Comparison of ENCODE assay signal across 25 cellular contexts in the genomic region with DNA sequence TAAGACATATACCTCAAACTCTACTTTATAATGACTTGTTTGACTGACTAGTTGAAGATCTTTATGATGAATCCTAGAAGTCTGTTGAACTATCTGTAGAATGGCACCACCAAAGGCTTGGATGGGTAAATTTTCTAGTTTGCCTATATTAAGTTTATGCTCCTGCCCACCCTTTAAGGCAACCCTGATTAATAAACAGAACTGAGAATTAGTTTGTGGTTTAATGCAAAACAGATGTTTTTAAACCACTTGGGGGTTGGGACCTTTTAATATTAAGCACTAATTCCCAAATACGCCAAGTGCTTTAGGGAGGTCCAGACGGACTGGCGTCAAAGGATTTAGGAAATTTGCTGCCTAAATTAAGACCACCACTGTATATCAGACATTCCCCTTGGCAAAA. TPM values are rescaled to one million over a fixed set of nuclear protein-coding genes. Genes with fewer than 3 reads are reported as not detected.
A peak's percentile ranks its signal among the peaks of the same experiment; 100 is the strongest.
DNase-seq lines count a peak whose midpoint lies in the region; ATAC-seq, FAIRE-seq and TF ChIP-seq lines count a peak whose summit lies in the region.
"Had no signal": no experiment of that assay in that cellular context is flagged by ENCODE, and none has a peak within 500 bp of the region (broad histone marks: within the 10 kb centered on the region; RNA-seq: fewer than 3 reads in every experiment).

No MANE protein-coding gene starts in this region.

- H3K4me1 Mint-ChIP-seq in T-helper 17 cell (peaks cover 11% of the 10 kb centered on the region), memory B cell (peaks cover 7% of the 10 kb centered on the region)

- H3K27me3 Mint-ChIP-seq in T-helper 17 cell (no peaks in the 10 kb centered on the region), memory B cell (no peaks in the 10 kb centered on the region)
- H3K27me3 Mint-ChIP-seq: CD4-positive, alpha-beta T cell; CD8-positive, alpha-beta memory T cell had no signal

- TF ChIP-seq CTCF in dorsolateral prefrontal cortex (IDR thresholded peaks at IDR 0.05 in 54 of 56, conservative IDR thresholded peaks at IDR 0.05 in 2 of 56; ENCODE audit: low read depth in 1 of 56, partially characterized antibody in 56 of 56) = no peak

- H3K36me3 Mint-ChIP-seq in T-helper 17 cell (ENCODE audit: low read depth) (peaks cover 3% of the 10 kb centered on the region), memory B cell (peaks cover 8% of the 10 kb centered on the region)

- H3K27ac ChIP-seq in angular gyrus (ENCODE audit: low read depth, low read length) = peak overlapping the region; percentile 9
- H3K27ac ChIP-seq in dorsolateral prefrontal cortex = peak overlapping the region in 19 of 59 donors; percentile 3 to 99 (median 36)
- H3K27ac ChIP-seq: A549; BLaER1 treated with 17β-estradiol and CSF1 and Interleukin-3, amounts not matched to agents 10 nM and 100 nM had no signal

- no peak for ATAC-seq in T-helper 17 cell
- peak; percentile 74 for ATAC-seq in memory B cell (ENCODE audit: low read depth)
- ATAC-seq: A549, GM23338, HCT116 had no signal

- peak overlapping the region; percentile 41 for H3K27ac Mint-ChIP-seq in T-helper 17 cell
- no peak overlapping the region for H3K27ac Mint-ChIP-seq in memory B cell
- H3K27ac Mint-ChIP-seq: GM23338, H9 had no signal

- H3K4me3 Mint-ChIP-seq in T-helper 17 cell (no peak overlapping the region), memory B cell (no peak overlapping the region)
- H3K4me3 Mint-ChIP-seq: CD14-positive monocyte; CD4-positive, alpha-beta T cell; CD8-positive, alpha-beta memory T cell; GM23338; H9 had no signal

- no peak for TF ChIP-seq POLR2A in GM12891 (IDR thresholded peaks at IDR 0.05; ENCODE audit: low read depth, low read length)
- no peak for TF ChIP-seq POLR2A in erythroblast (IDR thresholded peaks at IDR 0.05; ENCODE audit: low read length)

- intact Hi-C loops in dorsolateral prefrontal cortex (cut with DNase I) = loop anchor here in 1 of 2 donors (5.0 kb wide), 1 partner anchor 402 kb away; no protein-coding TSS in a partner anchor

- no peaks in the 10 kb centered on the region for H3K9me3 Mint-ChIP-seq in memory B cell
- H3K9me3 Mint-ChIP-seq: CD14-positive monocyte; CD4-positive, alpha-beta T cell; CD8-positive, alpha-beta memory T cell; GM23338; H9 had no signal

- no peak for FAIRE-seq in GM12891 (lab: Jason Lieb, UNC)
- no peak for FAIRE-seq in urothelium cell line (lab: Jason Lieb, UNC)
- FAIRE-seq: A549, D721Med had no signal

- H3K9me3 ChIP-seq in T-helper 17 cell (ENCODE audit: control insufficient read depth, low read length, poor library complexity, severe bottlenecking) = no peaks in the 10 kb centered on the region
- H3K9me3 ChIP-seq: A549; BE2C; BLaER1 treated with 17β-estradiol and CSF1 and Interleukin-3, amounts not matched to agents 10 nM and 100 nM had no signal

- H3K27me3 ChIP-seq in dorsolateral prefrontal cortex = no peaks in the 10 kb centered on the region
- H3K27me3 ChIP-seq: BE2C; BLaER1 treated with 17β-estradiol and CSF1 and Interleukin-3, amounts not matched to agents 10 nM and 100 nM had no signal

- H3K4me3 ChIP-seq in dorsolateral prefrontal cortex = no peak overlapping the region
- H3K4me3 ChIP-seq: A549; BLaER1 treated with 17β-estradiol and CSF1 and Interleukin-3, amounts not matched to agents 10 nM and 100 nM; GM23338 had no signal

- no peak for DNase-seq in GM12891 (ENCODE audit: insufficient read length, low spot score)
- DNase-seq in T-helper 17 cell = no peak
- no peak for DNase-seq in memory B cell (ENCODE audit: low spot score in 2 of 2)
- DNase-seq in HuH-7 (ENCODE audit: low spot score) = no peak
- DNase-seq in erythroblast (lab: John Stamatoyannopoulos, UW) = no peak
- no peak for DNase-seq in dorsolateral prefrontal cortex
- DNase-seq in urothelium cell line (ENCODE audit: low spot score) = no peak
- DNase-seq: 8988T; ACHN; AML-193; BE2C; CD4-positive, alpha-beta T cell; CD8-positive, alpha-beta memory T cell; DMS 273 treated with DMSO at 0.1 percent for 48 hours; DMS79; EL; GDM1; H9 had no signal

TF ChIP-seq in GM12891, 5 proteins besides CTCF, POLR2A, EP300 and RAD21:
- TF ChIP-seq SPI1 (IDR thresholded peaks at IDR 0.05; ENCODE audit: low read depth, low read length) (peak; percentile 43; the same call in 1 of the 2 replicates), PAX5 (IDR thresholded peaks at IDR 0.05; ENCODE audit: insufficient read depth, low read length, severe bottlenecking) (no peak)

RNA-seq across cellular contexts. Expression of a gene that starts 20.5 kb away (rescaled TPM):
- 22.3 TPM for polyA plus RNA-seq in GM12891 (2012; ENCODE audit: low read depth, missing spikeins)
- total RNA-seq in T-helper 17 cell = 10 to 100 TPM; 33.7 to 50.4 TPM
- 10 to 100 TPM; 17.1 to 34.9 (median 25.4) TPM for total RNA-seq in dorsolateral prefrontal cortex
